In genomic region chrX:153927936-153928760, GRCh38 we compare ENCODE assay signal across 8 cellular contexts. TPM values are rescaled to one million over a fixed set of nuclear protein-coding genes. Genes with fewer than 3 reads are reported as not detected.
DNase-seq lines count a peak whose midpoint lies in the region; ATAC-seq and TF ChIP-seq lines count a peak whose summit lies in the region.

No MANE protein-coding gene starts in this region.

- H3K9me1 ChIP-seq in IMR-90 (ENCODE audit: insufficient read depth, low read length), result no peaks in the 10 kb centered on the region; the same call in 1 of the 2 replicates

- peak overlapping the region; percentile 95 for H3K4ac ChIP-seq in IMR-90 (ENCODE audit: low read depth, low read length)

- no peaks in the 10 kb centered on the region for H3K9me2 ChIP-seq in OCI-LY7 (ENCODE audit: insufficient read depth, low read length)

- peak overlapping the region; percentile 94 for H3K9ac ChIP-seq in IMR-90 (ENCODE audit: low read depth, low read length)

- H4K20me1 ChIP-seq in IMR-90 (ENCODE audit: insufficient read depth, low read length) (peaks cover 10% of the 10 kb centered on the region), OCI-LY7 (ENCODE audit: insufficient read depth, low read length) (no peaks in the 10 kb centered on the region)

- H2AK9ac ChIP-seq in IMR-90 (replicated peaks; ENCODE audit: low read depth, low read length, poor library complexity), result peak overlapping the region; percentile 97

- H2AFZ ChIP-seq in IMR-90 (replicated peaks; ENCODE audit: low read length, poor library complexity), result peak overlapping the region; percentile 90
- H2AFZ ChIP-seq in OCI-LY7 (ENCODE audit: low read length), result no peak overlapping the region

- DNase-seq in DMS153 (lab: John Stamatoyannopoulos, UW), result peak; percentile 99
- peak; percentile 98 for DNase-seq in IMR-90
- DNase-seq in OCI-LY7 (ENCODE audit: low spot score), result peak; percentile 96
- peak; percentile 79 for DNase-seq in activated T-cell treated with anti-CD3 and anti-CD28 coated beads for 4 hours
- DNase-seq in epithelial cell of esophagus (ENCODE audit: low read depth), result peak; percentile 98
- DNase-seq in stimulated activated CD8-positive, alpha-beta memory T cell treated with anti-CD3 and anti-CD28 coated beads, Interleukin-2, amount 100 ng/mL, for 48 hours (ENCODE audit: low read depth in 2 of 2), result peak; percentile 84 to 88

- no peaks in the 10 kb centered on the region for H3K9me3 ChIP-seq in IMR-90 (ENCODE audit: control insufficient read depth, insufficient read depth, low read length)
- no peaks in the 10 kb centered on the region for H3K9me3 ChIP-seq in OCI-LY7 (ENCODE audit: low read length)
- H3K9me3 ChIP-seq in mononuclear cell (ENCODE audit: low read depth, low read length), result no peaks in the 10 kb centered on the region

- H3K14ac ChIP-seq in IMR-90 (replicated peaks; ENCODE audit: low read depth, low read length), result peak overlapping the region; percentile 74

- peaks cover 23% of the 10 kb centered on the region for H3K36me3 ChIP-seq in IMR-90 (ENCODE audit: control insufficient read depth, insufficient read depth, low read length)
- H3K36me3 ChIP-seq in OCI-LY7 (ENCODE audit: insufficient read depth, low read length), result peaks cover 40% of the 10 kb centered on the region

- no peak overlapping the region for H2BK20ac ChIP-seq in IMR-90 (ENCODE audit: low read depth, low read length)

- peaks cover 2 to 7% of the 10 kb centered on the region in 2 experiments; a peak in 2 of 4 replicates for H3K79me1 ChIP-seq in IMR-90 (ENCODE audit: low read depth in 1 of 2, low read length in 2 of 2)

- H2BK120ac ChIP-seq in IMR-90 (ENCODE audit: low read depth, low read length), result peak overlapping the region; percentile 7; the same call in 1 of the 2 replicates

- H3K4me2 ChIP-seq in IMR-90 (ENCODE audit: low read depth, low read length) (peak overlapping the region; percentile 88), OCI-LY7 (ENCODE audit: low read length) (peak overlapping the region; percentile 100)

- 32% methylated on average over 41 of the region's 76 CpGs; no CpG with 5 or more reads in 1 of the 2 experiments for WGBS in IMR-90 (ENCODE audit: extremely low coverage in 2 of 2, insufficient read length in 1 of 2), 2 experiments

- no peak; the same call in 1 of the 2 replicates for TF ChIP-seq CTCF in IMR-90 (conservative IDR thresholded peaks at IDR 0.05; ENCODE audit: low read depth, low read length)
- TF ChIP-seq CTCF in OCI-LY7 (conservative IDR thresholded peaks at IDR 0.05; ENCODE audit: low read length), result no peak
- no peak for TF ChIP-seq CTCF in epithelial cell of esophagus (IDR thresholded peaks at IDR 0.05; ENCODE audit: insufficient read depth, low read depth, low read length, missing control alignments)

- no peak overlapping the region for H2BK15ac ChIP-seq in IMR-90 (ENCODE audit: low read depth, low read length)

- H3K27me3 ChIP-seq in IMR-90 (ENCODE audit: control insufficient read depth, insufficient read depth, low read length) (no peaks in the 10 kb centered on the region; the same call in 1 of the 2 replicates), mononuclear cell (ENCODE audit: insufficient read depth, low read length) (no peaks in the 10 kb centered on the region)

- BruUV-seq in IMR-90 (replicated peaks; lab: Mats Ljungman, UMichigan), result no TSS peak
- BruUV-seq in OCI-LY7 (replicated peaks; lab: Mats Ljungman, UMichigan), result no TSS peak

- POLR2A ChIA-PET in IMR-90 (lab: Charles Lee; ENCODE audit: unreplicated experiment) (interaction anchor here (0.9 kb wide), 1 partner anchor 135 kb away, joined by 3 read pairs; no protein-coding TSS in a partner anchor), OCI-LY7 (lab: Charles Lee) (interaction anchor here (0.7 to 2.0 kb wide), 8 partner anchors 11 to 92 kb away, joined by 3 to 8 read pairs (median 4); partner anchors contain the start of gene HCFC1)

- H2AK5ac ChIP-seq in IMR-90 (ENCODE audit: low read depth, low read length), result peak overlapping the region; percentile 94

- dilution Hi-C loops in IMR-90 (cut with HindIII; ENCODE audit: low sequenced_read_pairs, unreplicated experiment), result no loop called here

- peak overlapping the region; percentile 73 for H4K91ac ChIP-seq in IMR-90 (ENCODE audit: insufficient read depth, low read depth, low read length)

- peak overlapping the region; percentile 82 for H4K5ac ChIP-seq in IMR-90 (ENCODE audit: low read depth, low read length)

- CTCF ChIA-PET in IMR-90 (lab: Yijun Ruan, JAX), result interaction anchor here (0.6 kb wide), 1 partner anchor 194 kb away, joined by 3 read pairs; no protein-coding TSS in a partner anchor
- CTCF ChIA-PET in OCI-LY7 (lab: Charles Lee; ENCODE audit: unreplicated experiment), result interaction anchor here (0.6 to 0.9 kb wide), 2 partner anchors 40 to 615 kb away, joined by 3 to 5 read pairs; no protein-coding TSS in a partner anchor

- H3K23ac ChIP-seq in IMR-90 (ENCODE audit: low read depth, low read length), result peak overlapping the region; percentile 79

- H3K27ac ChIP-seq in IMR-90 (ENCODE audit: insufficient read depth, low read length) (peak overlapping the region; percentile 97), OCI-LY7 (ENCODE audit: low read depth, low read length, poor library complexity, severe bottlenecking) (peak overlapping the region; percentile 100)

- intact Hi-C loops in IMR-90 (cut with micrococcal nuclease) (loop anchor here (5.0 kb wide), 1 partner anchor 136 kb away; the partner anchor contains the start of genes IDH3G and SSR4), OCI-LY7 (cut with micrococcal nuclease; ENCODE audit: unreplicated experiment) (loop anchor here (1.0 to 10.0 kb wide), 3 partner anchors 43 to 447 kb away; partner anchors contain the start of genes EMD, FLNA, HCFC1 and IRAK1)

- H4K8ac ChIP-seq in IMR-90 (ENCODE audit: low read depth in 2 of 2, low read length in 2 of 2), result peak overlapping the region; percentile 67 to 97

- peak overlapping the region; percentile 82 for H3K4me3 ChIP-seq in IMR-90 (ENCODE audit: insufficient read depth, low read depth, low read length)
- peak overlapping the region; percentile 99 for H3K4me3 ChIP-seq in OCI-LY7 (ENCODE audit: low read depth, low read length, poor library complexity, severe bottlenecking)
- peak overlapping the region; percentile 55 for H3K4me3 ChIP-seq in epithelial cell of esophagus (ENCODE audit: low read length)
- H3K4me3 ChIP-seq in mononuclear cell (ENCODE audit: low read length), result peak overlapping the region; percentile 67

- peak overlapping the region; percentile 16 for H3K18ac ChIP-seq in IMR-90 (ENCODE audit: low read depth, low read length)

- ATAC-seq in GM21529 (IDR thresholded peaks at IDR 0.05; ENCODE audit: unreplicated experiment) (peak; percentile 84), IMR-90 (ENCODE audit: low read depth) (peak; percentile 94)

- TF ChIP-seq POLR2A in IMR-90 (IDR thresholded peaks at IDR 0.05; ENCODE audit: low read depth, low read length), result peak; percentile 65

- H3K4me1 ChIP-seq in IMR-90 (ENCODE audit: control insufficient read depth, insufficient read depth, low read length) (peaks cover 2% of the 10 kb centered on the region), OCI-LY7 (ENCODE audit: insufficient read depth, low read length, poor library complexity, severe bottlenecking) (peaks cover 42% of the 10 kb centered on the region), mononuclear cell (ENCODE audit: insufficient read depth, low read length) (peaks cover 37% of the 10 kb centered on the region)

- peak overlapping the region; percentile 90 for H2BK5ac ChIP-seq in IMR-90 (ENCODE audit: low read depth, low read length, poor library complexity, severe bottlenecking)

- in situ Hi-C loops in IMR-90 (cut with MboI; ENCODE audit: low sequenced_read_pairs), result no loop called here

- 0 out of 2 replicates have a peak, but pooled peaks have one; percentile 7 for TF ChIP-seq RAD21 in IMR-90 (IDR thresholded peaks at IDR 0.05; ENCODE audit: low read length)

- peak overlapping the region; percentile 63 for H3K56ac ChIP-seq in IMR-90 (ENCODE audit: extremely low read depth, insufficient read depth, low read length)

- peaks cover 29% of the 10 kb centered on the region; the same call in 1 of the 2 replicates for H3K79me2 ChIP-seq in OCI-LY7 (ENCODE audit: insufficient read depth, low read depth, low read length)

TF ChIP-seq in IMR-90, 13 proteins besides CTCF, POLR2A, EP300 and RAD21 (continues in another document):
- no peak for TF ChIP-seq MAFK (IDR thresholded peaks at IDR 0.05; ENCODE audit: low read depth, low read length)

RNA-seq across cellular contexts. Expression of gene ARHGAP4, which starts 2.1 kb away (rescaled TPM):
- total RNA-seq in IMR-90 (2012; rRNA removed) (0.18 and 0.28 TPM in 2 replicates), OCI-LY7 (2022) (119 and 128 TPM in 2 replicates), mononuclear cell (199 TPM)
- 0.72 and 0.79 TPM in 2 replicates for polyA plus RNA-seq in IMR-90 (2012; rRNA removed)
- 0.11 and 0.22 TPM in 2 replicates for polyA plus RNA-seq in IMR-90 (2012; cell fraction: cytosol; rRNA removed)
- 3.0 and 7.9 TPM in 2 replicates for polyA plus RNA-seq in IMR-90 (2012; cell fraction: nucleus; rRNA removed; ENCODE audit: low replicate concordance)
- 126 and 127 TPM in 2 replicates for total RNA-seq in OCI-LY7 (2014; rRNA removed; shearing (Covaris generic))

RNA-seq across cellular contexts. Expression of gene NAA10, which starts 6.7 kb away (rescaled TPM):
- total RNA-seq in IMR-90 (2012; rRNA removed) (98.6 and 118 TPM in 2 replicates), OCI-LY7 (2022) (90.5 and 105 TPM in 2 replicates), mononuclear cell (22.0 TPM)
- polyA plus RNA-seq in IMR-90 (2012; rRNA removed), result 150 and 172 TPM in 2 replicates
- 86.7 and 192 TPM in 2 replicates for polyA plus RNA-seq in IMR-90 (2012; cell fraction: cytosol; rRNA removed)
- 176 and 320 TPM in 2 replicates for polyA plus RNA-seq in IMR-90 (2012; cell fraction: nucleus; rRNA removed; ENCODE audit: low replicate concordance)
- 77.5 and 82.7 TPM in 2 replicates for total RNA-seq in OCI-LY7 (2014; rRNA removed; shearing (Covaris generic))

RNA-seq across cellular contexts. Expression of gene RENBP, which starts 16.3 kb away (rescaled TPM):
- 0.18 TPM in 1 of 2 replicates, not detected in the other for total RNA-seq in IMR-90 (2012; rRNA removed)
- polyA plus RNA-seq in IMR-90 (2012; rRNA removed), result 0.10 and 0.15 TPM in 2 replicates
- 0.13 TPM in 1 of 2 replicates, not detected in the other for polyA plus RNA-seq in IMR-90 (2012; cell fraction: cytosol; rRNA removed)
- polyA plus RNA-seq in IMR-90 (2012; cell fraction: nucleus; rRNA removed; ENCODE audit: low replicate concordance), result 0.35 and 0.52 TPM in 2 replicates
- 2.8 and 3.6 TPM in 2 replicates for total RNA-seq in OCI-LY7 (2014; rRNA removed; shearing (Covaris generic))
- total RNA-seq in OCI-LY7 (2022), result 6.2 and 6.8 TPM in 2 replicates
- total RNA-seq in mononuclear cell, result 11.1 TPM

RNA-seq across cellular contexts. Expression of gene AVPR2, which starts 23.7 kb away (rescaled TPM):
- not detected in 2 replicates for total RNA-seq in IMR-90 (2012; rRNA removed)
- polyA plus RNA-seq in IMR-90 (2012; rRNA removed), result not detected in 2 replicates
- not detected in 2 replicates for polyA plus RNA-seq in IMR-90 (2012; cell fraction: cytosol; rRNA removed)
- polyA plus RNA-seq in IMR-90 (2012; cell fraction: nucleus; rRNA removed; ENCODE audit: low replicate concordance), result not detected in 2 replicates
- 0.09 TPM in 1 of 2 replicates, not detected in the other for total RNA-seq in OCI-LY7 (2014; rRNA removed; shearing (Covaris generic))
- 0.46 TPM in 1 of 2 replicates, not detected in the other for total RNA-seq in OCI-LY7 (2022)
- not detected for total RNA-seq in mononuclear cell

RNA-seq across cellular contexts. Expression of gene L1CAM, which starts 42.2 kb away (rescaled TPM):
- total RNA-seq in IMR-90 (2012; rRNA removed), result 0.36 and 0.56 TPM in 2 replicates
- polyA plus RNA-seq in IMR-90 (2012; rRNA removed), result 1.9 and 2.2 TPM in 2 replicates
- polyA plus RNA-seq in IMR-90 (2012; cell fraction: cytosol; rRNA removed), result 0.80 and 1.8 TPM in 2 replicates
- polyA plus RNA-seq in IMR-90 (2012; cell fraction: nucleus; rRNA removed; ENCODE audit: low replicate concordance), result 1.3 and 2.2 TPM in 2 replicates
- not detected in 2 replicates for total RNA-seq in OCI-LY7 (2014; rRNA removed; shearing (Covaris generic))
- total RNA-seq in OCI-LY7 (2022), result not detected in 2 replicates
- total RNA-seq in mononuclear cell, result 0.52 TPM

Comparison
In these comparisons a context has a peak if more than half of its experiments do, and no peak if none do; other contexts are left out.
1. Peak in every context shown above with its lines: DNase-seq, ATAC-seq, H3K4me3 ChIP-seq and H3K27ac ChIP-seq.
2. RNA of gene ARHGAP4, which starts 2.1 kb away (total RNA-seq): 199 TPM in mononuclear cell (single experiment) and 119 to 128 TPM in OCI-LY7; 0.18 to 0.28 TPM in IMR-90; every median in the first group is over 10 times any median in the second.